ENCODE assay signal across 9 cellular contexts in the genomic region with DNA sequence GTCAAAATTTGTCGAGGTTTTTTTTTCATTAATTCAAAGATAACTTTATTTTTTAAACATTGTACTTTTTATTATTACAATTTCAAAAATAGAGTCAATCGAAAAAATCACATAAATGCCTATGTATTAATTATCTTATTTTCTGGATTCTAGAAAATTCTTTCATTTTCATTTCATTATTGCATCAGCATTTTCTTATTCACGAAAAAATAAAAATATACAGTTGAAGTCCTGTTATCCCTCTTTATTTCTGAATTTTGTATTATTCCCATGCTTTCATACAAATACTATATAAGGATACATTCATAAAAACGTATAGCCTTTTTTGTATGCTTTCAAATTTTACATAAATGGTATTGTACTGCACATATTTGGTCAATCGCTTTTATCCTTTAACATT.
"Had no signal": no experiment of that assay in that cellular context is flagged by ENCODE, and none has a peak within 500 bp of the region (broad histone marks: within the 10 kb centered on the region; RNA-seq: fewer than 3 reads in every experiment).

No MANE protein-coding gene starts in this region.

- H3K36me3 ChIP-seq: HAP-1 had no signal

- ATAC-seq: HCT116, HepG2 had no signal

- H3K4me1 Mint-ChIP-seq: IgD-negative memory B cell had no signal

- H3K4me1 ChIP-seq: HAP-1 had no signal

- H3K27ac Mint-ChIP-seq: HFFc6, IgD-negative memory B cell had no signal

- H3K36me3 Mint-ChIP-seq: IgD-negative memory B cell had no signal

- H3K9me3 Mint-ChIP-seq: HFFc6 had no signal

- H3K9ac ChIP-seq: GM23248 had no signal

- H3K4me3 Mint-ChIP-seq: HFFc6, IgD-negative memory B cell had no signal

- H3K27ac ChIP-seq: GM23248, HL-60 had no signal

- DNase-seq: GM23248, GOT3, H7, HFFc6 had no signal

- H2AFZ ChIP-seq: GM23248 had no signal

- H3K9me3 ChIP-seq: HAP-1 had no signal

- FAIRE-seq: HepG2 had no signal

- H3K4me3 ChIP-seq: GM23248, HAP-1 had no signal
